In genomic region chr2:74457549-74458131, GRCh38 we compare ENCODE assay signal across 8 cellular contexts. TPM values are rescaled to one million over a fixed set of nuclear protein-coding genes. Genes with fewer than 3 reads are reported as not detected.
A peak's percentile ranks its signal among the peaks of the same experiment; 100 is the strongest.
DNase-seq lines count a peak whose midpoint lies in the region; ATAC-seq and TF ChIP-seq lines count a peak whose summit lies in the region.

No MANE protein-coding gene starts in this region.

- H2AFZ ChIP-seq in KMS-11 (ENCODE audit: low read depth): peak overlapping the region; percentile 94; the same call in 1 of the 2 replicates

- H3K27ac ChIP-seq in KMS-11: peak overlapping the region; percentile 89

- H3K27me3 Mint-ChIP-seq in immature natural killer cell (ENCODE audit: low read depth in 3 of 3): peaks cover 23 to 31% (median 24%) of the 10 kb centered on the region in 3 donors

- no peaks in the 10 kb centered on the region for H3K36me3 Mint-ChIP-seq in immature natural killer cell

- peak overlapping the region; percentile 80 for H3K9ac ChIP-seq in KMS-11

- peaks cover 14% of the 10 kb centered on the region; the same call in 1 of the 2 replicates for H3K79me2 ChIP-seq in KMS-11 (ENCODE audit: insufficient read depth, low read depth)

- peak; percentile 43 for DNase-seq in EH (ENCODE audit: low read depth)
- DNase-seq in T-helper 22 cell (ENCODE audit: low read depth): peak; percentile 74
- no peak for DNase-seq in astrocyte of the spinal cord (ENCODE audit: low read depth, low spot score)
- peak; percentile 85 to 88 (median 88) for DNase-seq in immature natural killer cell
- DNase-seq in stimulated activated CD4-positive, alpha-beta T cell treated with anti-CD3 and anti-CD28 coated beads, Interleukin-1b, Interleukin-23, amount 100 ng/mL, for 4 hours (ENCODE audit: low read depth in 2 of 2): peak; percentile 64 to 81
- DNase-seq in NCI-H226: no peak

- H3K4me1 Mint-ChIP-seq in immature natural killer cell: peaks cover 63 to 69% of the 10 kb centered on the region in 2 donors

- in situ Hi-C loops in astrocyte of the spinal cord (cut with HindIII; ENCODE audit: low sequenced_read_pairs): no loop called here

- peak overlapping the region; percentile 89 for H3K4me2 ChIP-seq in KMS-11

- H3K36me3 ChIP-seq in KMS-11 (ENCODE audit: insufficient read depth): no peaks in the 10 kb centered on the region

- peaks cover 27% of the 10 kb centered on the region for H3K4me1 ChIP-seq in KMS-11 (ENCODE audit: low read depth, poor library complexity, severe bottlenecking)

- H3K27me3 ChIP-seq in KMS-11 (ENCODE audit: insufficient read depth, low read depth): no peaks in the 10 kb centered on the region

- H3K4me3 ChIP-seq in KMS-11 (IDR thresholded peaks at IDR 0.05; ENCODE audit: insufficient read depth, low read depth, low read length) (peak overlapping the region; percentile 84), astrocyte of the spinal cord (ENCODE audit: low read depth, low read length) (peak overlapping the region; percentile 53)

- no peaks in the 10 kb centered on the region for H4K20me1 ChIP-seq in KMS-11 (ENCODE audit: insufficient read depth)

- H3K4me3 Mint-ChIP-seq in immature natural killer cell: peak overlapping the region; percentile 89 to 99 (median 94)

- TF ChIP-seq CTCF in KMS-11 (conservative IDR thresholded peaks at IDR 0.05; ENCODE audit: low read depth, low read length) (no peak), astrocyte of the spinal cord (IDR thresholded peaks at IDR 0.05; ENCODE audit: low read depth, low read length) (no peak)

- ATAC-seq in GM21529 (IDR thresholded peaks at IDR 0.05; ENCODE audit: unreplicated experiment): peak; percentile 34

- H3K9me3 Mint-ChIP-seq in immature natural killer cell: peaks cover 0 to 2% (median 0%) of the 10 kb centered on the region in 6 donors

- peak overlapping the region; percentile 87 to 100 (median 99) for H3K27ac Mint-ChIP-seq in immature natural killer cell

RNA-seq across cellular contexts. Expression of gene WBP1, which starts 0.6 kb away (rescaled TPM):
- polyA plus RNA-seq in immature natural killer cell: 10 to 100 TPM; 45.6 to 56.1 (median 54.0) TPM

RNA-seq across cellular contexts. Expression of gene INO80B, which starts 2.8 kb away (rescaled TPM):
- 10 to 100 TPM in 1 of 3 donors, 1 to 10 TPM in 2; 3.9 to 11.1 (median 9.3) TPM for polyA plus RNA-seq in immature natural killer cell

RNA-seq across cellular contexts. Expression of gene MOGS, which starts 7.5 kb away (rescaled TPM):
- polyA plus RNA-seq in immature natural killer cell: 10 to 100 TPM; 45.1 to 73.5 (median 46.7) TPM

RNA-seq across cellular contexts. Expression of gene MRPL53, which starts 14.8 kb away (rescaled TPM):
- 100 to 1,000 TPM in 2 of 3 donors, 10 to 100 TPM in 1; 83.8 to 152 (median 119) TPM for polyA plus RNA-seq in immature natural killer cell

RNA-seq across cellular contexts. Expression of gene RTKN, which starts 15.9 kb away (rescaled TPM):
- polyA plus RNA-seq in immature natural killer cell: 10 to 100 TPM in 1 of 3 donors, 1 to 10 TPM in 2; 5.8 to 10.8 (median 8.4) TPM

Comparison
In these comparisons a context has a peak if more than half of its experiments do, and no peak if none do; other contexts are left out.
1. DNase-seq: peak in EH (single experiment), T-helper 22 cell (single experiment), immature natural killer cell (3 of 3) and stimulated activated CD4-positive, alpha-beta T cell treated with anti-CD3 and anti-CD28 coated beads, Interleukin-1b, Interleukin-23, amount 100 ng/mL, for 4 hours (2 of 2); none in astrocyte of the spinal cord (single experiment) and NCI-H226 (single experiment).